8 cellular contexts compared by ENCODE assay signal in genomic region chr16:78770353-78771091, GRCh38.
A peak's percentile ranks its signal among the peaks of the same experiment; 100 is the strongest.
DNase-seq lines count a peak whose midpoint lies in the region; ATAC-seq and TF ChIP-seq lines count a peak whose summit lies in the region.

No MANE protein-coding gene starts in this region.

- no peaks in the 10 kb centered on the region for H3K27me3 ChIP-seq in CD4-positive, CD25-positive, alpha-beta regulatory T cell (ENCODE audit: control insufficient read depth, insufficient read depth, low read length)
- H3K27me3 ChIP-seq in MG63 (no peaks in the 10 kb centered on the region), brain microvascular endothelial cell (replicated peaks) (no peaks in the 10 kb centered on the region)

- peaks cover 4 to 25% (median 16%) of the 10 kb centered on the region in 4 donors for H3K4me1 Mint-ChIP-seq in CD4-positive, CD25-positive, alpha-beta regulatory T cell

- H3K9me3 ChIP-seq in CD4-positive, CD25-positive, alpha-beta regulatory T cell (ENCODE audit: control insufficient read depth in 2 of 2, low read length in 2 of 2) = no peaks in the 10 kb centered on the region
- no peaks in the 10 kb centered on the region for H3K9me3 ChIP-seq in MG63

- H3K36me3 Mint-ChIP-seq in CD4-positive, CD25-positive, alpha-beta regulatory T cell = no peaks in the 10 kb centered on the region

- in situ Hi-C loops in brain microvascular endothelial cell (cut with HindIII; ENCODE audit: low pct_ligation_motif_present, low sequenced_read_pairs) = no loop called here

- H3K27ac Mint-ChIP-seq in CD4-positive, CD25-positive, alpha-beta regulatory T cell = peak overlapping the region in 2 of 3 donors; percentile 16 to 89

- no peaks in the 10 kb centered on the region for H3K36me3 ChIP-seq in CD4-positive, CD25-positive, alpha-beta regulatory T cell (ENCODE audit: control insufficient read depth, insufficient read depth, low read length)
- H3K36me3 ChIP-seq in MG63 (no peaks in the 10 kb centered on the region), brain microvascular endothelial cell (replicated peaks) (no peaks in the 10 kb centered on the region)

- H3K27me3 Mint-ChIP-seq in CD4-positive, CD25-positive, alpha-beta regulatory T cell = no peaks in the 10 kb centered on the region

- peaks cover 9% of the 10 kb centered on the region for H3K4me1 ChIP-seq in CD4-positive, CD25-positive, alpha-beta regulatory T cell (ENCODE audit: control insufficient read depth, insufficient read depth, low read length, poor library complexity, severe bottlenecking)

- TF ChIP-seq CTCF in WI38 (IDR thresholded peaks at IDR 0.05; ENCODE audit: low read depth, low read length) = 0 out of 2 replicates have a peak, but pooled peaks have one; percentile 15
- peak; percentile 39 for TF ChIP-seq CTCF in brain microvascular endothelial cell (IDR thresholded peaks at IDR 0.05; ENCODE audit: low read depth, low read length, missing control alignments)

- H3K27ac ChIP-seq in CD4-positive, CD25-positive, alpha-beta regulatory T cell (ENCODE audit: insufficient read depth, low read length, poor library complexity, severe bottlenecking) = no peak overlapping the region
- H3K27ac ChIP-seq in brain microvascular endothelial cell = no peak overlapping the region

- H3K4me3 ChIP-seq in CD4-positive, CD25-positive, alpha-beta regulatory T cell (ENCODE audit: low read depth, low read length) = no peak overlapping the region
- H3K4me3 ChIP-seq in MG63 = no peak overlapping the region
- H3K4me3 ChIP-seq in WI38 (ENCODE audit: low read depth, low read length) = no peak overlapping the region
- H3K4me3 ChIP-seq in brain microvascular endothelial cell (ENCODE audit: low read depth, low read length) = no peak overlapping the region

- ATAC-seq in CD4-positive, CD25-positive, alpha-beta regulatory T cell (ENCODE audit: low read depth in 2 of 2) = peak; percentile 77 to 86
- ATAC-seq in GM21367 (IDR thresholded peaks at IDR 0.05; ENCODE audit: unreplicated experiment) = peak; percentile 61
- no peak for ATAC-seq in GM18870 (IDR thresholded peaks at IDR 0.05; ENCODE audit: unreplicated experiment)

- H3K4me3 Mint-ChIP-seq in CD4-positive, CD25-positive, alpha-beta regulatory T cell = peak overlapping the region in 2 of 4 donors; percentile 7 to 53

- DNase-seq in CD4-positive, CD25-positive, alpha-beta regulatory T cell = peak; percentile 61 to 73 (median 67)
- DNase-seq in MG63 (peak; percentile 29), brain microvascular endothelial cell (no peak), left kidney (ENCODE audit: low read depth, low spot score) (peak; percentile 68)
- DNase-seq in stimulated activated CD4-positive, alpha-beta T cell treated with anti-CD3 and anti-CD28 coated beads, TNF-alpha, amount 100 ng/mL, for 4 hours (ENCODE audit: low read depth in 3 of 3) = peak; percentile 59 to 69 (median 64)

- H3K9me3 Mint-ChIP-seq in CD4-positive, CD25-positive, alpha-beta regulatory T cell = no peaks in the 10 kb centered on the region
